Comparison of ENCODE assay signal across 16 cellular contexts in genomic region chr6:158015545-158015944, GRCh38. TPM values are rescaled to one million over a fixed set of nuclear protein-coding genes. Genes with fewer than 3 reads are reported as not detected.
A peak's percentile ranks its signal among the peaks of the same experiment; 100 is the strongest.
DNase-seq lines count a peak whose midpoint lies in the region; ATAC-seq lines count a peak whose summit lies in the region.
"Had no signal": no experiment of that assay in that cellular context is flagged by ENCODE, and none has a peak within 500 bp of the region (broad histone marks: within the 10 kb centered on the region; RNA-seq: fewer than 3 reads in every experiment).

No MANE protein-coding gene starts in this region.

- peaks cover 7% of the 10 kb centered on the region for H3K36me3 Mint-ChIP-seq in T-helper 17 cell (ENCODE audit: low read depth)

- H3K9me3 ChIP-seq in T-helper 17 cell (ENCODE audit: control insufficient read depth, low read length, poor library complexity, severe bottlenecking): no peaks in the 10 kb centered on the region
- H3K9me3 ChIP-seq: BE2C had no signal

- H3K9me3 Mint-ChIP-seq in stimulated activated naive CD8-positive, alpha-beta T cell treated with anti-CD3 and anti-CD28 coated beads, Interleukin-15, amount 100 ng/mL, for 72 hours: no peaks in the 10 kb centered on the region
- H3K9me3 Mint-ChIP-seq: CD8-positive, alpha-beta memory T cell had no signal

- peaks cover 50% of the 10 kb centered on the region for H3K4me1 Mint-ChIP-seq in stimulated activated naive CD8-positive, alpha-beta T cell treated with anti-CD3 and anti-CD28 coated beads, Interleukin-15, amount 100 ng/mL, for 72 hours
- H3K4me1 Mint-ChIP-seq in T-helper 17 cell: peaks cover 40% of the 10 kb centered on the region

- no peak overlapping the region for H3K4me3 Mint-ChIP-seq in stimulated activated naive CD8-positive, alpha-beta T cell treated with anti-CD3 and anti-CD28 coated beads, Interleukin-15, amount 100 ng/mL, for 72 hours
- H3K4me3 Mint-ChIP-seq in T-helper 17 cell: no peak overlapping the region
- H3K4me3 Mint-ChIP-seq: CD8-positive, alpha-beta memory T cell had no signal

- DNase-seq in stimulated activated naive CD8-positive, alpha-beta T cell treated with anti-CD3 and anti-CD28 coated beads, Interleukin-15, amount 100 ng/mL, for 72 hours: no peak
- no peak for DNase-seq in stimulated activated naive CD8-positive, alpha-beta T cell treated with anti-CD3 and anti-CD28 coated beads, Interleukin-15, Interleukin-2, amounts not matched to agents 100 U/mL and 50 U/mL, for 24 hours
- no peak for DNase-seq in T-helper 17 cell
- peak; percentile 2 for DNase-seq in middle frontal gyrus (ENCODE audit: extremely low spot score, low spot score)
- no peak for DNase-seq in NCI-H1092 (lab: John Stamatoyannopoulos, UW)
- no peak for DNase-seq in superior temporal gyrus (ENCODE audit: extremely low spot score)
- DNase-seq in dedifferentiated amniotic fluid mesenchymal stem cell (ENCODE audit: extremely low spot score): no peak
- no peak for DNase-seq in NK-92 treated with Interleukin-12 subunit alpha and Interleukin-12 subunit beta, amount 100 ng/mL, for 24 hours (lab: John Stamatoyannopoulos, UW)
- DNase-seq: ACHN; BE2C; CD8-positive, alpha-beta memory T cell; Kasumi-1; NCI-H1417; NCI-H1930; NCI-H510A; SIG-M5 had no signal

- H3K27me3 Mint-ChIP-seq in stimulated activated naive CD8-positive, alpha-beta T cell treated with anti-CD3 and anti-CD28 coated beads, Interleukin-15, amount 100 ng/mL, for 72 hours: no peaks in the 10 kb centered on the region
- H3K27me3 Mint-ChIP-seq in T-helper 17 cell: no peaks in the 10 kb centered on the region
- H3K27me3 Mint-ChIP-seq: CD8-positive, alpha-beta memory T cell had no signal

- no peak for ATAC-seq in stimulated activated naive CD8-positive, alpha-beta T cell treated with anti-CD3 and anti-CD28 coated beads, Interleukin-15, amount 100 ng/mL, for 72 hours
- ATAC-seq in stimulated activated naive CD8-positive, alpha-beta T cell treated with anti-CD3 and anti-CD28 coated beads, Interleukin-15, Interleukin-2, amounts not matched to agents 100 U/mL and 50 U/mL, for 24 hours: no peak
- ATAC-seq in T-helper 17 cell: no peak

- peak overlapping the region; percentile 96 to 98 for H3K27ac Mint-ChIP-seq in stimulated activated naive CD8-positive, alpha-beta T cell treated with anti-CD3 and anti-CD28 coated beads, Interleukin-15, amount 100 ng/mL, for 72 hours
- peak overlapping the region; percentile 54 for H3K27ac Mint-ChIP-seq in T-helper 17 cell

RNA-seq across cellular contexts. Expression of gene SYNJ2, which starts 33.9 kb away (rescaled TPM):
- 10 to 100 TPM; 43.6 to 45.0 TPM for total RNA-seq in T-helper 17 cell
